In genomic region chr20:32859961-32860360, GRCh38 we compare ENCODE assay signal across 28 cellular contexts. TPM values are rescaled to one million over a fixed set of nuclear protein-coding genes. Genes with fewer than 3 reads are reported as not detected.
"Had no signal": no experiment of that assay in that cellular context is flagged by ENCODE, and none has a peak within 500 bp of the region (broad histone marks: within the 10 kb centered on the region; RNA-seq: fewer than 3 reads in every experiment).

No MANE protein-coding gene starts in this region.

- DNase-seq: activated B cell treated with CpG ODN at 0.5 μM for 24 hours; activated CD4-positive, alpha-beta memory T cell treated with anti-CD3 and anti-CD28 coated beads for 36 hours; activated CD4-positive, alpha-beta T cell treated with anti-CD3 and anti-CD28 coated beads for 1 hour; activated CD4-positive, alpha-beta T cell treated with anti-CD3 and anti-CD28 coated beads, Interleukin-2, amount 10 ng/mL, durations not matched to agents 7 days and 5 days; activated CD8-positive, alpha-beta memory T cell treated with anti-CD3 and anti-CD28 coated beads for 24 hours; activated effector memory CD4-positive, alpha-beta T cell treated with anti-CD3 and anti-CD28 coated beads, Interleukin-2, amount 50 U/mL, for 16 hours; activated naive CD4-positive, alpha-beta T cell treated with anti-CD3 and anti-CD28 coated beads for 36 hours; activated naive CD8-positive, alpha-beta T cell treated with anti-CD3 and anti-CD28 coated beads for 36 hours; activated T-cell treated with anti-CD3 and anti-CD28 coated beads, Interleukin-2, amount 50 U/mL, for 4 hours; anterior cingulate cortex; caudate nucleus; Karpas-422; NCI-H1092; NCI-H1417; NCI-H2029; NCI-H2107; NCI-H2171 treated with DMSO at 0.1 percent for 48 hours; NCI-H226; NCI-H526 treated with DMSO at 0.1 percent for 48 hours; NCI-H82; SIG-M5; T-helper 2 cell; T1000 had no signal

- H3K4me1 Mint-ChIP-seq: activated B cell treated with CpG ODN at 0.5 μM for 24 hours had no signal

- FAIRE-seq: K562, TTC549 had no signal

- H3K27ac ChIP-seq: breast epithelium had no signal

- H3K27ac Mint-ChIP-seq: activated B cell treated with CpG ODN at 0.5 μM for 24 hours; activated CD4-positive, alpha-beta memory T cell treated with anti-CD3 and anti-CD28 coated beads for 36 hours; activated CD4-positive, alpha-beta T cell treated with anti-CD3 and anti-CD28 coated beads, Interleukin-2, amount 10 ng/mL, durations not matched to agents 7 days and 5 days; activated naive CD4-positive, alpha-beta T cell treated with anti-CD3 and anti-CD28 coated beads for 36 hours; activated naive CD8-positive, alpha-beta T cell treated with anti-CD3 and anti-CD28 coated beads for 36 hours had no signal

- H3K36me3 ChIP-seq: breast epithelium had no signal

- ATAC-seq: activated T-cell treated with anti-CD3 and anti-CD28 coated beads, Interleukin-2, amount 50 U/mL, for 4 hours; K562 had no signal

- H3K9me3 Mint-ChIP-seq: activated B cell treated with CpG ODN at 0.5 μM for 24 hours; activated CD4-positive, alpha-beta memory T cell treated with anti-CD3 and anti-CD28 coated beads for 36 hours; activated CD4-positive, alpha-beta T cell treated with anti-CD3 and anti-CD28 coated beads, Interleukin-2, amount 10 ng/mL, durations not matched to agents 7 days and 5 days; activated naive CD4-positive, alpha-beta T cell treated with anti-CD3 and anti-CD28 coated beads for 36 hours; activated naive CD8-positive, alpha-beta T cell treated with anti-CD3 and anti-CD28 coated beads for 36 hours; activated T-cell treated with anti-CD3 and anti-CD28 coated beads, Interleukin-2, amount 50 U/mL, for 4 hours had no signal

- H3K4me3 Mint-ChIP-seq: activated B cell treated with CpG ODN at 0.5 μM for 24 hours; activated CD4-positive, alpha-beta memory T cell treated with anti-CD3 and anti-CD28 coated beads for 36 hours; activated CD4-positive, alpha-beta T cell treated with anti-CD3 and anti-CD28 coated beads, Interleukin-2, amount 10 ng/mL, durations not matched to agents 7 days and 5 days; activated naive CD4-positive, alpha-beta T cell treated with anti-CD3 and anti-CD28 coated beads for 36 hours; activated naive CD8-positive, alpha-beta T cell treated with anti-CD3 and anti-CD28 coated beads for 36 hours; activated T-cell treated with anti-CD3 and anti-CD28 coated beads, Interleukin-2, amount 50 U/mL, for 4 hours had no signal

- H3K4me1 ChIP-seq: breast epithelium had no signal

- H3K4me3 ChIP-seq: breast epithelium, K562 had no signal

- H3K27me3 ChIP-seq: breast epithelium had no signal

- H3K9me3 ChIP-seq: breast epithelium had no signal

- H3K27me3 Mint-ChIP-seq: activated B cell treated with CpG ODN at 0.5 μM for 24 hours; activated CD4-positive, alpha-beta memory T cell treated with anti-CD3 and anti-CD28 coated beads for 36 hours; activated CD4-positive, alpha-beta T cell treated with anti-CD3 and anti-CD28 coated beads, Interleukin-2, amount 10 ng/mL, durations not matched to agents 7 days and 5 days; activated naive CD8-positive, alpha-beta T cell treated with anti-CD3 and anti-CD28 coated beads for 36 hours had no signal

RNA-seq across cellular contexts. Expression of gene EFCAB8, which starts 1.2 kb away (rescaled TPM):
- total RNA-seq: NCI-H460, OCI-LY7 had no signal
